ENCODE assay signal across 21 cellular contexts in genomic region chr14:89155491-89155890, GRCh38.
"Had no signal": no experiment of that assay in that cellular context is flagged by ENCODE, and none has a peak within 500 bp of the region (broad histone marks: within the 10 kb centered on the region; RNA-seq: fewer than 3 reads in every experiment).

No MANE protein-coding gene starts in this region.

- H3K4me2 ChIP-seq: SK-N-SH had no signal

- H3K9me3 ChIP-seq: SK-N-SH had no signal

- H3K27ac ChIP-seq: HL-60 had no signal

- DNase-seq: Karpas-422, KG1, MM.1S, NCI-H1092 treated with DMSO at 0.1 percent for 48 hours, NCI-H1436, NCI-H187, NCI-H2029, NCI-H2081 treated with DMSO at 0.1 percent for 48 hours, NCI-H2171, NCI-H226, NCI-H446, NCI-H510A, NCI-H524 treated with DMSO at 0.1 percent for 48 hours, NCI-H69, NCI-H774, Right ventricle myocardium superior, RPMI8226, SIG-M5, SK-N-SH, SW 1271 had no signal

- H3K9ac ChIP-seq: SK-N-SH had no signal
